In the genomic region with DNA sequence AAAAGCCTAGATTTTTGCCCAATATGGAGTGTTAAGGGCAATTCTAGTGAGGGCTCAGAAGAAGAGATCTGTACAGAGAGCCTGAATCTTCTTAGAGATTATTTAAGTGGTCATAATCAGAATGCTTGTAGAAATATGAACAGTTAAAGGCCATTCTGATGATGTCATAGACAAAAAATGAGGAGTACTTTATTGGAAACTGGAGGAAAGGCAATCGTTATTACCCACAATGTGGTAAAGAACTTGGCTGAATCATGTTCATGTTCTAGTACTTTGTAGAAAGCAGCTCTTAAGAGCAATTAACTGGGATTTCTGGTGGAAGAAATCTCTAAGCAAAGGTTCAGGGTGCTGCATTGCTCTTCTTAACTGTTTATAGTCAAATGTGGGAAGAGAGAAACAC, we compare ENCODE assay signal across 16 cellular contexts. TPM values are rescaled to one million over a fixed set of nuclear protein-coding genes. Genes with fewer than 3 reads are reported as not detected.
"Had no signal": no experiment of that assay in that cellular context is flagged by ENCODE, and none has a peak within 500 bp of the region (broad histone marks: within the 10 kb centered on the region; RNA-seq: fewer than 3 reads in every experiment).

No MANE protein-coding gene starts in this region.

- H3K36me3 ChIP-seq: heart right ventricle, left lung, tibial nerve had no signal

- H3K4me1 Mint-ChIP-seq: activated naive CD4-positive, alpha-beta T cell treated with anti-CD3 and anti-CD28 coated beads, Interleukin-2, amount 50 U/mL, for 24 hours; stimulated activated effector memory CD8-positive, alpha-beta T cell treated with anti-CD3 and anti-CD28 coated beads, Interleukin-12 subunit alpha, Interleukin-12 subunit beta, amount 100 ng/mL, for 72 hours had no signal

- H3K27ac ChIP-seq: heart right ventricle, left lung, parathyroid adenoma, skin epidermis, tibial nerve had no signal

- H3K27me3 ChIP-seq: heart right ventricle, left lung, tibial nerve had no signal

- H3K4me3 ChIP-seq: heart right ventricle, left lung, skin epidermis, tibial nerve had no signal

- H3K4me3 Mint-ChIP-seq: activated naive CD4-positive, alpha-beta T cell treated with anti-CD3 and anti-CD28 coated beads, Interleukin-2, amount 50 U/mL, for 24 hours; stimulated activated effector memory CD8-positive, alpha-beta T cell treated with anti-CD3 and anti-CD28 coated beads, Interleukin-12 subunit alpha, Interleukin-12 subunit beta, amount 100 ng/mL, for 72 hours had no signal

- DNase-seq: activated CD4-positive, alpha-beta T cell treated with anti-CD3 and anti-CD28 coated beads, Interleukin-2, amount 50 U/mL, for 4 hours; activated effector memory CD4-positive, alpha-beta T cell treated with Interleukin-2 at 50 U/mL for 16 hours; activated T-cell treated with anti-CD3 and anti-CD28 coated beads, Interleukin-2, amount 50 U/mL, for 1 hour; amniotic stem cell; heart right ventricle; islet precursor cell; left lung; mesenchymal stem cell; T-helper 2 cell had no signal

- H3K36me3 Mint-ChIP-seq: activated naive CD4-positive, alpha-beta T cell treated with anti-CD3 and anti-CD28 coated beads, Interleukin-2, amount 50 U/mL, for 24 hours; stimulated activated effector memory CD8-positive, alpha-beta T cell treated with anti-CD3 and anti-CD28 coated beads, Interleukin-12 subunit alpha, Interleukin-12 subunit beta, amount 100 ng/mL, for 72 hours had no signal

- H3K27me3 Mint-ChIP-seq: activated naive CD4-positive, alpha-beta T cell treated with anti-CD3 and anti-CD28 coated beads, Interleukin-2, amount 50 U/mL, for 24 hours had no signal

- H3K4me1 ChIP-seq: heart right ventricle, left lung, parathyroid adenoma, tibial nerve had no signal

- H3K27ac Mint-ChIP-seq: activated naive CD4-positive, alpha-beta T cell treated with anti-CD3 and anti-CD28 coated beads, Interleukin-2, amount 50 U/mL, for 24 hours; stimulated activated effector memory CD8-positive, alpha-beta T cell treated with anti-CD3 and anti-CD28 coated beads, Interleukin-12 subunit alpha, Interleukin-12 subunit beta, amount 100 ng/mL, for 72 hours had no signal

- H3K9me3 ChIP-seq: left lung had no signal

RNA-seq across cellular contexts. Expression of a gene that starts 36.4 kb away (rescaled TPM):
- total RNA-seq: dermis microvascular lymphatic vessel endothelial cell, esophagus mucosa, heart right ventricle, left lung had no signal
